In the genomic region with DNA sequence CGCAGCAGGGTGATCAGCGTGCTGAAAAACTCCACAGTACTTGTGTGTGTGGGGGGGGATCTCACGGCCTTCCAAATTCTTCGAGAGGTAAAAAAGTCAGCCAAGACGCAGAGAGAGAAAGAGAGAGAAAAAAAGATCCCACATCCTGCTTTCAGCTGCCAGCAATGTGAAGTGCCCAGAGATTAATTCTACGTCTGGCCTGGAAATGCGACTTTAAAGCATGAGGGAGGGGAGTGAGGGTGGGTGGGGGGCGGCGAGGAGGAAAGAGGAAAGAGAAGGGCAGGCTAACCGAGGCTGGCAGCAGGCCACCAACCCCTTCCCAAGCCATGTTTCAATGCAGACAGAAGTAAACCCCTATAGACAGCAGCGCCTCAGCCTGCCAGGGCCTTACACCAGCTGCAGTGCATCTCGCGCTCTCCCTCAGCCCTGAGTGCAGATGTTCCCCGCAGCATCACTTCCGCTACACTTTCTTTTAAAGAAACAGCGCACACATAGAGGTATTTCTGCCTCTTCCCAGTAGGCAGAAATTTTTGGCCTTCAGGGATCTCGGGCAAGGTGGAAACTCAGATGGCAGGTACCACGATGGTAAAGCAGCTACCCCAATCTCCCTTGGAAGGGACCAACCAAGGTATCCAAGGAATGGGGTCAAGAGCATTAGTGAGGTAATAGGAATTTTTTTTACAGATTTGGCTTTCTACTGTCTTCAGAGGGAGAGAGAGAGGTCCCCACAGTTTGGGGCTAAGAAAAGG, we compare ENCODE assay signal across 8 cellular contexts.
DNase-seq lines count a peak whose midpoint lies in the region; ATAC-seq and TF ChIP-seq lines count a peak whose summit lies in the region.

No MANE protein-coding gene starts in this region.

- peaks cover 3 to 10% of the 10 kb centered on the region in 2 donors for H3K36me3 Mint-ChIP-seq in CD4-positive, alpha-beta memory T cell

- H3K27ac ChIP-seq in CD4-positive, alpha-beta memory T cell (ENCODE audit: low read depth, low read length), result peak overlapping the region; percentile 90
- H3K27ac ChIP-seq in MM.1S (ENCODE audit: low read length) (peak overlapping the region; percentile 97), esophagus muscularis mucosa (replicated peaks in 1 of 4) (peak overlapping the region; percentile 81 to 92 (median 87)), tibial artery (peak overlapping the region; percentile 66 to 74)

- peak overlapping the region; percentile 76 for H3K9ac ChIP-seq in MM.1S (ENCODE audit: low read length)

- TF ChIP-seq CTCF in MM.1S (IDR thresholded peaks at IDR 0.05; ENCODE audit: low read length) (no peak), esophagus muscularis mucosa (IDR thresholded peaks at IDR 0.05) (peak in 1 of 3 experiments; percentile 9), tibial artery (IDR thresholded peaks at IDR 0.05) (no peak)

- H3K27ac Mint-ChIP-seq in CD4-positive, alpha-beta memory T cell, result peak overlapping the region; percentile 88 to 99 (median 96)

- H3F3A ChIP-seq in MM.1S (ENCODE audit: insufficient read depth, low read length), result peaks cover 27% of the 10 kb centered on the region

- H2AFZ ChIP-seq in MM.1S (ENCODE audit: low read length), result 0 out of 2 replicates have a peak overlapping the region, but pooled peaks have one; percentile 27

- peaks cover 0 to 1% (median 0%) of the 10 kb centered on the region in 8 donors for H3K9me3 Mint-ChIP-seq in CD4-positive, alpha-beta memory T cell

- peaks cover 52% of the 10 kb centered on the region for H3K4me1 ChIP-seq in CD4-positive, alpha-beta memory T cell (ENCODE audit: insufficient read depth, low read length)
- H3K4me1 ChIP-seq in MM.1S (ENCODE audit: low read length) (peaks cover 22% of the 10 kb centered on the region), esophagus muscularis mucosa (peaks cover 48 to 59% (median 50%) of the 10 kb centered on the region in 4 donors), tibial artery (peaks cover 0 to 52% (median 41%) of the 10 kb centered on the region in 4 donors)

- POLR2A ChIA-PET in CD4-positive, alpha-beta memory T cell (lab: Charles Lee; ENCODE audit: partially characterized antibody), result interaction anchor here (0.8 to 3.9 kb wide), 11 partner anchors 8 to 161 kb away, joined by 3 to 27 read pairs (median 5); a partner anchor contains a TSS

- CTCF ChIA-PET in CD4-positive, alpha-beta memory T cell (lab: Charles Lee; ENCODE audit: partially characterized antibody), result interaction anchor here (0.7 to 1.2 kb wide), 3 partner anchors 29 to 161 kb away, joined by 3 read pairs; a partner anchor contains a TSS

- H3K4me2 ChIP-seq in MM.1S (ENCODE audit: low read depth, low read length), result peak overlapping the region; percentile 86

- no peaks in the 10 kb centered on the region for H3K9me2 ChIP-seq in MM.1S (replicated peaks; ENCODE audit: insufficient read depth, low read length)

- H4K20me1 ChIP-seq in MM.1S (ENCODE audit: insufficient read depth, low read length), result no peaks in the 10 kb centered on the region

- H3K4me3 ChIP-seq in CD4-positive, alpha-beta memory T cell (ENCODE audit: low read length in 2 of 2), result peak overlapping the region; percentile 37 to 45
- H3K4me3 ChIP-seq in MM.1S (ENCODE audit: low read length), result peak overlapping the region; percentile 49
- peak overlapping the region; percentile 27 to 42 (median 30) for H3K4me3 ChIP-seq in esophagus muscularis mucosa
- peak overlapping the region; percentile 23 to 41 for H3K4me3 ChIP-seq in tibial artery

- H3K4me1 Mint-ChIP-seq in CD4-positive, alpha-beta memory T cell, result peaks cover 43 to 63% (median 48%) of the 10 kb centered on the region in 4 donors

- H3K27me3 Mint-ChIP-seq in CD4-positive, alpha-beta memory T cell, result no peaks in the 10 kb centered on the region

- H3K36me3 ChIP-seq in CD4-positive, alpha-beta memory T cell (ENCODE audit: insufficient read depth, low read length), result no peaks in the 10 kb centered on the region
- H3K36me3 ChIP-seq in MM.1S (replicated peaks; ENCODE audit: insufficient read depth, low read length) (no peaks in the 10 kb centered on the region), esophagus muscularis mucosa (peaks cover 0 to 7% (median 3%) of the 10 kb centered on the region in 4 donors), tibial artery (no peaks in the 10 kb centered on the region)

- no peak for TF ChIP-seq EP300 in esophagus muscularis mucosa (IDR thresholded peaks at IDR 0.05)

- no peaks in the 10 kb centered on the region for H3K27me3 ChIP-seq in CD4-positive, alpha-beta memory T cell (ENCODE audit: insufficient read depth, low read length)
- H3K27me3 ChIP-seq in MM.1S (replicated peaks; ENCODE audit: insufficient read depth, low read length), result no peaks in the 10 kb centered on the region
- H3K27me3 ChIP-seq in esophagus muscularis mucosa, result no peaks in the 10 kb centered on the region
- H3K27me3 ChIP-seq in tibial artery, result no peaks in the 10 kb centered on the region

- intact Hi-C loops in CD4-positive, alpha-beta memory T cell (cut with micrococcal nuclease), result loop anchor here (1.0 to 5.0 kb wide), 2 partner anchors 29 to 52 kb away; no protein-coding TSS in a partner anchor
- intact Hi-C loops in esophagus muscularis mucosa (cut with DNase I), result no loop called here
- intact Hi-C loops in tibial artery (cut with DNase I; ENCODE audit: low total_unique reads), result no loop called here

- no peak for TF ChIP-seq POLR2A in esophagus muscularis mucosa (IDR thresholded peaks at IDR 0.05; ENCODE audit: low read depth)

- DNase-seq in CD4-positive, alpha-beta memory T cell, result peak; percentile 70 to 80 (median 78)
- DNase-seq in MM.1S (peak; percentile 90), activated T-cell treated with anti-CD3 and anti-CD28 coated beads for 4 hours (peak; percentile 42), esophagus muscularis mucosa (ENCODE audit: extremely low spot score) (no peak), nucleus accumbens (lab: John Stamatoyannopoulos, UW) (peak in 34 of 56 donors; percentile 7 to 60 (median 32)), tibial artery (peak in 1 of 2 donors; percentile 71), AG08396 (ENCODE audit: low spot score) (no peak)

- 2% methylated on average over 18 of the region's 18 CpGs for WGBS in esophagus muscularis mucosa

- peak overlapping the region; percentile 74 to 87 (median 80) for H3K4me3 Mint-ChIP-seq in CD4-positive, alpha-beta memory T cell

- peak; percentile 70 for ATAC-seq in GM21515 (IDR thresholded peaks at IDR 0.05; ENCODE audit: unreplicated experiment)

- no peaks in the 10 kb centered on the region for H3K9me3 ChIP-seq in CD4-positive, alpha-beta memory T cell (ENCODE audit: control insufficient read depth in 1 of 2, low read length in 2 of 2)
- H3K9me3 ChIP-seq in MM.1S (replicated peaks; ENCODE audit: insufficient read depth, low read length) (no peaks in the 10 kb centered on the region), esophagus muscularis mucosa (no peaks in the 10 kb centered on the region), tibial artery (no peaks in the 10 kb centered on the region)

- peaks cover 40% of the 10 kb centered on the region for H3K79me2 ChIP-seq in MM.1S (ENCODE audit: low read length)

Comparison
In these comparisons a context has a peak if more than half of its experiments do, and no peak if none do; other contexts are left out.
1. DNase-seq: peak in CD4-positive, alpha-beta memory T cell (5 of 5), MM.1S (single experiment), activated T-cell treated with anti-CD3 and anti-CD28 coated beads for 4 hours (single experiment) and nucleus accumbens (34 of 56); none in esophagus muscularis mucosa (single experiment) and AG08396 (single experiment).
2. Peak in every context shown above with its lines, with median percentiles within 50 percentile points of each other: H3K27ac ChIP-seq and H3K4me3 ChIP-seq.